In the genomic region with DNA sequence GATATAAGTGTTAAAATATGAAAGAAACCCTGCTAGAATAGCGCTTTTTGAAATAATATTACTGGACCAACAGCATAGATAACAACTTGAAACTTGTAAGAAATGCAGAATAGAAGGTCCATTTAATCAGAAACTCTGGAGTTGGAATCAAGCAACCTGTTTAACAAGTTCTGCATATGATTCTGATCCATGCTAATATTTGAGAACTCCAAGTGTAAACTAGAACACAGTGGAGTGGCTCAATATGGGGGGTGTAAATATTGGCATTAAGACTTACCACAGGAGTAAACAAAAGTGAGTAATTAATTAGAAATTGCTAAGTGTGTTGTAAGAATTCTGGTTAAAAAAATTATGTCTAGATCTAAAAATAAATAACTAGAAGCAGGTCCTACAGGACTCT, we compare ENCODE assay signal across 20 cellular contexts.
DNase-seq lines count a peak whose midpoint lies in the region; ATAC-seq and TF ChIP-seq lines count a peak whose summit lies in the region.
"Had no signal": no experiment of that assay in that cellular context is flagged by ENCODE, and none has a peak within 500 bp of the region (broad histone marks: within the 10 kb centered on the region; RNA-seq: fewer than 3 reads in every experiment).

No MANE protein-coding gene starts in this region.

- H3K4me3 Mint-ChIP-seq in T-helper 2 cell treated with Interferon-gamma antibody and Interleukin-4, amounts not matched to agents 5 μg/mL and 100 μg/mL, for 36 hours: no peak overlapping the region
- H3K4me3 Mint-ChIP-seq: CD14-positive monocyte; CD4-positive, alpha-beta memory T cell; HFFc6 had no signal

- no peaks in the 10 kb centered on the region for H3K4me1 ChIP-seq in PC-3 (ENCODE audit: insufficient read depth, low read length)
- H3K4me1 ChIP-seq: BLaER1 had no signal

- peak overlapping the region; percentile 28; the same call in 1 of the 2 replicates for H3K4me3 ChIP-seq in LNCaP clone FGC (ENCODE audit: low read depth, low read length)
- no peak overlapping the region for H3K4me3 ChIP-seq in PC-3 (ENCODE audit: low read length)
- no peak overlapping the region for H3K4me3 ChIP-seq in epithelial cell of esophagus (ENCODE audit: low read length)
- H3K4me3 ChIP-seq: BLaER1, GM12878, GM23248 had no signal

- ATAC-seq in PC-3 (no peak; the same call in 1 of the 2 replicates), HG03354 (IDR thresholded peaks at IDR 0.05; ENCODE audit: poor library complexity, severe bottlenecking, unreplicated experiment) (no peak)
- ATAC-seq: GM12878, HCT116 had no signal

- H2AFZ ChIP-seq in PC-3 (ENCODE audit: low read length): no peak overlapping the region
- H2AFZ ChIP-seq: GM23248 had no signal

- no peaks in the 10 kb centered on the region for H3K36me3 Mint-ChIP-seq in T-helper 2 cell treated with Interferon-gamma antibody and Interleukin-4, amounts not matched to agents 5 μg/mL and 100 μg/mL, for 36 hours (ENCODE audit: low read depth)
- H3K36me3 Mint-ChIP-seq: CD14-positive monocyte; CD4-positive, alpha-beta memory T cell had no signal

- intact Hi-C loops in PC-3 (cut with micrococcal nuclease): no loop called here

- no peak overlapping the region for H3K4me2 ChIP-seq in PC-3 (ENCODE audit: low read length)
- H3K4me2 ChIP-seq: BLaER1 had no signal

- no peak overlapping the region for H3K27ac ChIP-seq in PC-3 (ENCODE audit: low read length)
- H3K27ac ChIP-seq: BLaER1, GM23248 had no signal

- no peak overlapping the region for H3K27ac Mint-ChIP-seq in T-helper 2 cell treated with Interferon-gamma antibody and Interleukin-4, amounts not matched to agents 5 μg/mL and 100 μg/mL, for 36 hours
- H3K27ac Mint-ChIP-seq: CD14-positive monocyte; CD4-positive, alpha-beta memory T cell; HFFc6 had no signal

- no peaks in the 10 kb centered on the region for H4K20me1 ChIP-seq in PC-3 (ENCODE audit: low read length)
- H4K20me1 ChIP-seq: BLaER1 had no signal

- H3K36me3 ChIP-seq in PC-3 (ENCODE audit: low read depth, low read length): no peaks in the 10 kb centered on the region
- H3K36me3 ChIP-seq: BLaER1 had no signal

- H3K27me3 Mint-ChIP-seq in T-helper 2 cell treated with Interferon-gamma antibody and Interleukin-4, amounts not matched to agents 5 μg/mL and 100 μg/mL, for 36 hours (ENCODE audit: low read depth): no peaks in the 10 kb centered on the region
- H3K27me3 Mint-ChIP-seq: CD4-positive, alpha-beta memory T cell had no signal

- no peaks in the 10 kb centered on the region for H3K9me2 ChIP-seq in PC-3 (replicated peaks; ENCODE audit: low read length)

- no peak for TF ChIP-seq CTCF in LNCaP clone FGC (IDR thresholded peaks at IDR 0.05; ENCODE audit: control insufficient read depth, extremely low read depth, insufficient read depth)
- no peak for TF ChIP-seq CTCF in PC-3 (conservative IDR thresholded peaks at IDR 0.05; ENCODE audit: low read depth, low read length)
- no peak for TF ChIP-seq CTCF in epithelial cell of esophagus (IDR thresholded peaks at IDR 0.05; ENCODE audit: insufficient read depth, low read depth, low read length, missing control alignments)

- DNase-seq in DMS53 (lab: John Stamatoyannopoulos, UW) (peak; percentile 64), DMS53 treated with DMSO at 0.1 percent for 48 hours (lab: John Stamatoyannopoulos, UW; ENCODE audit: unreplicated experiment) (no peak), LNCaP clone FGC (ENCODE audit: low read depth) (peak; percentile 81), PC-3 (peak; percentile 8), epithelial cell of esophagus (ENCODE audit: low read depth) (peak; percentile 43), SKM-1 treated with dmso at 0.1 percent for 144 hours (lab: John Stamatoyannopoulos, UW; ENCODE audit: unreplicated experiment) (no peak)
- no peak for DNase-seq in T-helper 2 cell treated with Interferon-gamma antibody and Interleukin-4, amounts not matched to agents 5 μg/mL and 100 μg/mL, for 36 hours (ENCODE audit: low spot score)
- DNase-seq: 8988T; CD4-positive, alpha-beta memory T cell; DMS153; DND-41; EL; GM23248; HFFc6; IMR-90 had no signal

- no TSS peak for BruUV-seq in PC-3 (replicated peaks; lab: Mats Ljungman, UMichigan)

- H3K79me2 ChIP-seq in PC-3 (ENCODE audit: low read length): no peaks in the 10 kb centered on the region

- no peaks in the 10 kb centered on the region for H3K4me1 Mint-ChIP-seq in T-helper 2 cell treated with Interferon-gamma antibody and Interleukin-4, amounts not matched to agents 5 μg/mL and 100 μg/mL, for 36 hours (ENCODE audit: low read depth)
- H3K4me1 Mint-ChIP-seq: CD14-positive monocyte; CD4-positive, alpha-beta memory T cell had no signal

- no peaks in the 10 kb centered on the region for H3F3A ChIP-seq in PC-3 (ENCODE audit: low read length, unreplicated experiment)

- CTCF ChIA-PET in PC-3 (lab: Charles Lee): no interaction called here

- H3K9me3 Mint-ChIP-seq in T-helper 2 cell treated with Interferon-gamma antibody and Interleukin-4, amounts not matched to agents 5 μg/mL and 100 μg/mL, for 36 hours: peaks cover 4% of the 10 kb centered on the region
- H3K9me3 Mint-ChIP-seq: HFFc6 had no signal

- H3K9me3 ChIP-seq in PC-3 (ENCODE audit: low read length): no peaks in the 10 kb centered on the region
- H3K9me3 ChIP-seq: BLaER1 had no signal

- POLR2A ChIA-PET in PC-3 (lab: Charles Lee; ENCODE audit: unreplicated experiment): interaction anchor here (0.7 kb wide), 1 partner anchor 465 kb away, joined by 3 read pairs; no protein-coding TSS in a partner anchor

- no peak overlapping the region for H3K9ac ChIP-seq in PC-3 (ENCODE audit: low read length)
- H3K9ac ChIP-seq: BLaER1, GM23248 had no signal

- H3K27me3 ChIP-seq in PC-3 (ENCODE audit: low read length): no peaks in the 10 kb centered on the region
- H3K27me3 ChIP-seq: BLaER1 had no signal

Comparison
In these comparisons a context has a peak if more than half of its experiments do, and no peak if none do; other contexts are left out.
1. DNase-seq: peak in DMS53 (single experiment), LNCaP clone FGC (single experiment), PC-3 (single experiment) and epithelial cell of esophagus (single experiment); none in DMS53 treated with DMSO at 0.1 percent for 48 hours (single experiment), SKM-1 treated with dmso at 0.1 percent for 144 hours (single experiment) and T-helper 2 cell treated with Interferon-gamma antibody and Interleukin-4, amounts not matched to agents 5 μg/mL and 100 μg/mL, for 36 hours (single experiment).